29 cellular contexts compared by ENCODE assay signal in the genomic region with DNA sequence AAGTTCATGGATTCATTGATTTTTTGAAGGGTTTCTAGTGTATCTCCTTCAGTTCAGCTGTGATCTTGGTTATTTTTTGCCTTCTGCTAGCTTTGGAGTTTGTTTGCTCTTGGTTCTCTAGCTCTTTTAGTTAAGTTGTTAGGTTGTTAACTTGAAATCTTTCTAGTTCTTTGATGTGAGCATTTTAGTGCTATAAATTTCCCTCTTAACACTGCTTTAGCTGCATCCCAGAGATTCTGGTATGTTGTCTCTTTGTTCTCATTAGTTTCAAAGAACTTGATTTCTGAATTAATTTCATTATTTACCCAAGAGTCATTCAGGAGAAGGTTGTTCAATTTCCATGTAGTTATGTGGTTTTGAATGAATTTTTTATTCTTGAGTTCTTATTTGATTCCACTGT.
DNase-seq lines count a peak whose midpoint lies in the region; ATAC-seq, FAIRE-seq and TF ChIP-seq lines count a peak whose summit lies in the region.
"Had no signal": no experiment of that assay in that cellular context is flagged by ENCODE, and none has a peak within 500 bp of the region (broad histone marks: within the 10 kb centered on the region; RNA-seq: fewer than 3 reads in every experiment).

No MANE protein-coding gene starts in this region.

- ATAC-seq in HepG2 (no peak), right lobe of liver (no peak)
- ATAC-seq: A549; CD8-positive, alpha-beta T cell had no signal

- H3K27ac ChIP-seq in HepG2 (ENCODE audit: extremely low read length, insufficient read depth, low read length) (no peak overlapping the region), right lobe of liver (no peak overlapping the region)
- H3K27ac ChIP-seq: 22Rv1; A549; BLaER1; BLaER1 treated with 17β-estradiol and CSF1 and Interleukin-3, amounts not matched to agents 10 nM and 100 nM; C4-2B had no signal

- no peak for FAIRE-seq in HepG2 (lab: Jason Lieb, UNC)
- FAIRE-seq: A204.1, A549, D721Med had no signal

- CTCF ChIA-PET in HepG2 (lab: Yijun Ruan, JAX; ENCODE audit: low intra/inter-chr PET ratio, low total read pairs), result no interaction called here

- no peaks in the 10 kb centered on the region for H4K20me1 ChIP-seq in HepG2 (ENCODE audit: insufficient read depth, low read length)
- H4K20me1 ChIP-seq: BLaER1; BLaER1 treated with 17β-estradiol and CSF1 and Interleukin-3, amounts not matched to agents 10 nM and 100 nM had no signal

- no peaks in the 10 kb centered on the region for H3K79me2 ChIP-seq in HepG2 (ENCODE audit: insufficient read depth, low read length)

- H3K4me3 ChIP-seq in HepG2 (replicated peaks in 1 of 3; ENCODE audit: insufficient read depth in 1 of 3, low read depth in 2 of 3, low read length in 3 of 3) (no peak overlapping the region), right lobe of liver (no peak overlapping the region)
- H3K4me3 ChIP-seq: A549; BLaER1; BLaER1 treated with 17β-estradiol and CSF1 and Interleukin-3, amounts not matched to agents 10 nM and 100 nM had no signal

- in situ Hi-C loops in HepG2 (cut with HindIII; ENCODE audit: extremely low pct_ligation_motif_present, low pct_unique_long_range_greater_than_20kb), result no loop called here

- no peak overlapping the region for H3K9ac ChIP-seq in HepG2 (ENCODE audit: insufficient read depth, low read depth, low read length)
- H3K9ac ChIP-seq: BLaER1; BLaER1 treated with 17β-estradiol and CSF1 and Interleukin-3, amounts not matched to agents 10 nM and 100 nM had no signal

- TF ChIP-seq CTCF in HepG2 (CRISPR knock-in tag; IDR thresholded peaks at IDR 0.05) (no peak), right lobe of liver (IDR thresholded peaks at IDR 0.05) (no peak)

- BruUV-seq in HepG2 (replicated peaks; lab: Mats Ljungman, UMichigan), result no TSS peak

- DNase-seq in HepG2 (ENCODE audit: low spot score) (no peak), right lobe of liver (no peak)
- DNase-seq: 8988T; ACHN; AML-193; BE2C; C1 segment of cervical spinal cord; Caco-2; Calu3; CD4-positive, alpha-beta memory T cell; CD4-positive, alpha-beta T cell; CD4-positive, CD25-positive, alpha-beta regulatory T cell; CD8-positive, alpha-beta memory T cell; CD8-positive, alpha-beta T cell; COR-L47; DMS 273 treated with DMSO at 0.1 percent for 48 hours; DMS153; DMS53; DMS79; DMS79 treated with DMSO at 0.1 percent for 48 hours; DND-41; EL had no signal

- H3K36me3 ChIP-seq in HepG2 (replicated peaks in 1 of 2; ENCODE audit: control insufficient read depth in 1 of 2, insufficient read depth in 2 of 2, low read length in 2 of 2) (no peaks in the 10 kb centered on the region), right lobe of liver (no peaks in the 10 kb centered on the region)
- H3K36me3 ChIP-seq: BE2C; BLaER1; BLaER1 treated with 17β-estradiol and CSF1 and Interleukin-3, amounts not matched to agents 10 nM and 100 nM had no signal

- intact Hi-C loops in HepG2 (cut with micrococcal nuclease; ENCODE audit: unreplicated experiment) (no loop called here), right lobe of liver (cut with DNase I) (no loop called here)

- H2AFZ ChIP-seq in HepG2 (ENCODE audit: low read length), result no peak overlapping the region

- POLR2A ChIA-PET in HepG2 (lab: Yijun Ruan, JAX), result no interaction called here

- H3K4me2 ChIP-seq in HepG2 (ENCODE audit: low read depth, low read length), result no peak overlapping the region
- H3K4me2 ChIP-seq: A549; BLaER1; BLaER1 treated with 17β-estradiol and CSF1 and Interleukin-3, amounts not matched to agents 10 nM and 100 nM had no signal

- peaks cover 18% of the 10 kb centered on the region for H3K4me1 ChIP-seq in HepG2 (ENCODE audit: insufficient read depth, low read length)
- peaks cover 0 to 14% (median 0%) of the 10 kb centered on the region in 4 donors for H3K4me1 ChIP-seq in right lobe of liver
- H3K4me1 ChIP-seq: BE2C; BLaER1; BLaER1 treated with 17β-estradiol and CSF1 and Interleukin-3, amounts not matched to agents 10 nM and 100 nM had no signal

- H3K27me3 ChIP-seq in HepG2 (ENCODE audit: control insufficient read depth in 1 of 2, insufficient read depth in 2 of 2, low read length in 2 of 2) (no peaks in the 10 kb centered on the region), right lobe of liver (no peaks in the 10 kb centered on the region)
- H3K27me3 ChIP-seq: BE2C; BLaER1; BLaER1 treated with 17β-estradiol and CSF1 and Interleukin-3, amounts not matched to agents 10 nM and 100 nM had no signal

- H3K9me3 ChIP-seq in HepG2 (ENCODE audit: low read length), result peaks cover 25% of the 10 kb centered on the region
- no peaks in the 10 kb centered on the region for H3K9me3 ChIP-seq in right lobe of liver
- H3K9me3 ChIP-seq: BE2C, Caco-2 had no signal

- no peak for TF ChIP-seq RAD21 in HepG2 (CRISPR knock-in tag; IDR thresholded peaks at IDR 0.05)

- TF ChIP-seq POLR2A in HepG2 (IDR thresholded peaks at IDR 0.05; ENCODE audit: insufficient read depth in 1 of 2, low read depth in 2 of 2, low read length in 2 of 2) (no peak), right lobe of liver (IDR thresholded peaks at IDR 0.05) (no peak)

- TF ChIP-seq EP300 in HepG2 (IDR thresholded peaks at IDR 0.05; ENCODE audit: low read depth in 2 of 2, low read length in 2 of 2) (no peak), HepG2 (CRISPR knock-in tag; IDR thresholded peaks at IDR 0.05; ENCODE audit: borderline replicate concordance) (no peak)

TF ChIP-seq in HepG2, 621 proteins besides CTCF, POLR2A, EP300 and RAD21:
- TF ChIP-seq ZFP90 (CRISPR knock-in tag; IDR thresholded peaks at IDR 0.05; ENCODE audit: borderline replicate concordance) (peak; percentile 92), ARHGAP35 (CRISPR knock-in tag; IDR thresholded peaks at IDR 0.05; ENCODE audit: borderline replicate concordance) (no peak), ZNF431 (CRISPR knock-in tag; IDR thresholded peaks at IDR 0.05; ENCODE audit: borderline replicate concordance, low read depth) (no peak)
